In the genomic region with DNA sequence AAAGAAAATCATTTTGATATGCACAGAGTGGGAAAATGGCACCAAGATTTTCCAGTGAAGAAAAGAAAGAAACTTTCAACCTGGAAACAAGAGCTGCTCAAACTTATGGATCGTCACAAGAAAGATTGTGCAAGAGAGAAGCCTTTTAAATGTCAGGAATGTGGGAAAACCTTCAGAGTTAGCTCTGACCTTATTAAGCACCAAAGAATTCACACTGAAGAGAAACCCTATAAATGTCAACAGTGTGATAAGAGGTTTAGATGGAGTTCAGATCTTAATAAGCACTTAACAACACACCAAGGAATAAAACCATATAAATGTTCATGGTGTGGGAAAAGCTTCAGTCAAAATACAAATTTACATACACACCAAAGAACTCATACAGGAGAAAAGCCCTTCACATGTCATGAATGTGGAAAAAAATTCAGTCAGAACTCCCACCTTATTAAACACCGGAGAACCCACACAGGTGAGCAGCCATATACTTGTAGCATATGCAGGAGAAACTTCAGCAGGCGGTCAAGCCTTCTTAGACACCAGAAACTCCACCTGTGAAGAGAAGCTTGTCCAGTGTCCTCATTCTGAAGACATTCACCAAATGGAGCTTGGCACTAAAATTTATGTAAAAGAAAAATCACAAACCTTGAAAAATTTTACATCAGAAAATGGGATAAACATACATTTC, we compare ENCODE assay signal across 12 cellular contexts.
DNase-seq lines count a peak whose midpoint lies in the region; ATAC-seq and TF ChIP-seq lines count a peak whose summit lies in the region.
"Had no signal": no experiment of that assay in that cellular context is flagged by ENCODE, and none has a peak within 500 bp of the region (broad histone marks: within the 10 kb centered on the region; RNA-seq: fewer than 3 reads in every experiment).

No MANE protein-coding gene starts in this region.

- no peak for TF ChIP-seq RAD21 in Ishikawa (IDR thresholded peaks at IDR 0.05; ENCODE audit: low read depth)

- in situ Hi-C loops in astrocyte of the spinal cord (cut with HindIII; ENCODE audit: low sequenced_read_pairs): no loop called here

- no peak for TF ChIP-seq CTCF in astrocyte of the spinal cord (IDR thresholded peaks at IDR 0.05; ENCODE audit: low read depth, low read length)

- no peak overlapping the region for H3K4me3 ChIP-seq in astrocyte of the spinal cord (ENCODE audit: low read depth, low read length)

- peak; percentile 12 for DNase-seq in EH (ENCODE audit: low read depth)
- DNase-seq in astrocyte of the spinal cord (ENCODE audit: low read depth, low spot score): peak; percentile 50
- DNase-seq in kidney tubule cell (ENCODE audit: low spot score): peak; percentile 4
- DNase-seq in stimulated activated CD4-positive, alpha-beta T cell treated with anti-CD3 and anti-CD28 coated beads, Interleukin-15, amount 100 ng/mL, for 24 hours: no peak
- DNase-seq in activated gamma-delta T cell treated with Interleukin-2 at 50 U/mL for 16 hours: no peak
- no peak for DNase-seq in AG20443 (ENCODE audit: low spot score)
- DNase-seq: activated naive CD4-positive, alpha-beta T cell treated with anti-CD3 and anti-CD28 coated beads, Interleukin-2, amount 50 U/mL, for 16 hours; COR-L47; left colon; trophoblast cell had no signal

- ATAC-seq in GM21737 (IDR thresholded peaks at IDR 0.05; ENCODE audit: unreplicated experiment): no peak
- ATAC-seq: left colon had no signal

- TF ChIP-seq EP300 in Ishikawa (IDR thresholded peaks at IDR 0.05; ENCODE audit: borderline replicate concordance): no peak

TF ChIP-seq in Ishikawa, 13 proteins besides CTCF, POLR2A, EP300 and RAD21:
- no peak for TF ChIP-seq MAX (IDR thresholded peaks at IDR 0.05)
- TF ChIP-seq FOXM1 (IDR thresholded peaks at IDR 0.05; ENCODE audit: borderline replicate concordance, low read depth): no peak
- TF ChIP-seq YY1 (IDR thresholded peaks at IDR 0.05; ENCODE audit: low read depth): no peak
- no peak for TF ChIP-seq REST (IDR thresholded peaks at IDR 0.05; ENCODE audit: low read depth)
- no peak for TF ChIP-seq EGR1 (IDR thresholded peaks at IDR 0.05)
- no peak for TF ChIP-seq TAF1 (IDR thresholded peaks at IDR 0.05; ENCODE audit: low read depth)
- TF ChIP-seq NFIC (IDR thresholded peaks at IDR 0.05): no peak
- TF ChIP-seq CEBPB (IDR thresholded peaks at IDR 0.05): no peak
- no peak for TF ChIP-seq ZBTB7A (IDR thresholded peaks at IDR 0.05; ENCODE audit: low read depth)
- TF ChIP-seq TCF12 (IDR thresholded peaks at IDR 0.05; ENCODE audit: low read depth): peak; percentile 77; the same call in 1 of the 2 replicates
- TF ChIP-seq TEAD4 (IDR thresholded peaks at IDR 0.05): peak; percentile 63
- TF ChIP-seq CREB1 (IDR thresholded peaks at IDR 0.05; ENCODE audit: low read depth): no peak
- TF ChIP-seq USF1 (IDR thresholded peaks at IDR 0.05): peak; percentile 45; the same call in 1 of the 2 replicates

Comparison
In these comparisons a context has a peak if more than half of its experiments do, and no peak if none do; other contexts are left out.
1. DNase-seq: peak in EH (single experiment), astrocyte of the spinal cord (single experiment) and kidney tubule cell (single experiment); none in stimulated activated CD4-positive, alpha-beta T cell treated with anti-CD3 and anti-CD28 coated beads, Interleukin-15, amount 100 ng/mL, for 24 hours (single experiment), activated gamma-delta T cell treated with Interleukin-2 at 50 U/mL for 16 hours (single experiment) and AG20443 (single experiment).